In the genomic region with DNA sequence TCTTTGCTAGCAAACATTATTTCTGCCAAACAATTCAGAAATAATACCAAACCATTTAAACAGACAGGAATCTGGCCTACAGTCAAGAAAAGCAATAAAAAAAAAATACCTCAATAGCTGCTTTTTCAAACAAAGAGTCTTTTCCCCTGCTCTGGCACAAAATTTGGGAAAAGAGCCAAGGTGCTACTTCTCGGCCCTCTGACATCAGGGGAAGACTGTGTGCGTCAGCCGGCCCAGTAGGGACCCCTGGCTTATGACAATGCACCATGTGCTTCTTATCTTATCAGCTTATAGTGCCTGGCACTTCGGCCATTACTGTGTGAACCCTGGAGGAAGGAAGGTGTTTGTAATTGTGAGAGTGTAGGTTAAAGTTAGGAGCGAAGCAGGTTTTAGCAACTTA, we compare ENCODE assay signal across 1 cellular context.
TF ChIP-seq lines count a peak whose summit lies in the region.

No MANE protein-coding gene starts in this region.

TF ChIP-seq in A549, 52 proteins besides CTCF, POLR2A, EP300 and RAD21:
- TF ChIP-seq, protein P1, sequence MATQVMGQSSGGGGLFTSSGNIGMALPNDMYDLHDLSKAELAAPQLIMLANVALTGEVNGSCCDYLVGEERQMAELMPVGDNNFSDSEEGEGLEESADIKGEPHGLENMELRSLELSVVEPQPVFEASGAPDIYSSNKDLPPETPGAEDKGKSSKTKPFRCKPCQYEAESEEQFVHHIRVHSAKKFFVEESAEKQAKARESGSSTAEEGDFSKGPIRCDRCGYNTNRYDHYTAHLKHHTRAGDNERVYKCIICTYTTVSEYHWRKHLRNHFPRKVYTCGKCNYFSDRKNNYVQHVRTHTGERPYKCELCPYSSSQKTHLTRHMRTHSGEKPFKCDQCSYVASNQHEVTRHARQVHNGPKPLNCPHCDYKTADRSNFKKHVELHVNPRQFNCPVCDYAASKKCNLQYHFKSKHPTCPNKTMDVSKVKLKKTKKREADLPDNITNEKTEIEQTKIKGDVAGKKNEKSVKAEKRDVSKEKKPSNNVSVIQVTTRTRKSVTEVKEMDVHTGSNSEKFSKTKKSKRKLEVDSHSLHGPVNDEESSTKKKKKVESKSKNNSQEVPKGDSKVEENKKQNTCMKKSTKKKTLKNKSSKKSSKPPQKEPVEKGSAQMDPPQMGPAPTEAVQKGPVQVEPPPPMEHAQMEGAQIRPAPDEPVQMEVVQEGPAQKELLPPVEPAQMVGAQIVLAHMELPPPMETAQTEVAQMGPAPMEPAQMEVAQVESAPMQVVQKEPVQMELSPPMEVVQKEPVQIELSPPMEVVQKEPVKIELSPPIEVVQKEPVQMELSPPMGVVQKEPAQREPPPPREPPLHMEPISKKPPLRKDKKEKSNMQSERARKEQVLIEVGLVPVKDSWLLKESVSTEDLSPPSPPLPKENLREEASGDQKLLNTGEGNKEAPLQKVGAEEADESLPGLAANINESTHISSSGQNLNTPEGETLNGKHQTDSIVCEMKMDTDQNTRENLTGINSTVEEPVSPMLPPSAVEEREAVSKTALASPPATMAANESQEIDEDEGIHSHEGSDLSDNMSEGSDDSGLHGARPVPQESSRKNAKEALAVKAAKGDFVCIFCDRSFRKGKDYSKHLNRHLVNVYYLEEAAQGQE (IDR thresholded peaks at IDR 0.05): no peak
- TF ChIP-seq, protein P2, sequence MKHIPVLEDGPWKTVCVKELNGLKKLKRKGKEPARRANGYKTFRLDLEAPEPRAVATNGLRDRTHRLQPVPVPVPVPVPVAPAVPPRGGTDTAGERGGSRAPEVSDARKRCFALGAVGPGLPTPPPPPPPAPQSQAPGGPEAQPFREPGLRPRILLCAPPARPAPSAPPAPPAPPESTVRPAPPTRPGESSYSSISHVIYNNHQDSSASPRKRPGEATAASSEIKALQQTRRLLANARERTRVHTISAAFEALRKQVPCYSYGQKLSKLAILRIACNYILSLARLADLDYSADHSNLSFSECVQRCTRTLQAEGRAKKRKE (CRISPR knock-in tag; IDR thresholded peaks at IDR 0.05; ENCODE audit: low read depth): peak; percentile 72; the same call in 1 of the 2 replicates
- peak; percentile 24 for TF ChIP-seq MAFK (IDR thresholded peaks at IDR 0.05; ENCODE audit: partially characterized antibody)
- TF ChIP-seq JUNB (IDR thresholded peaks at IDR 0.05): peak; percentile 38; the same call in 1 of the 2 replicates
- TF ChIP-seq, protein P3, sequence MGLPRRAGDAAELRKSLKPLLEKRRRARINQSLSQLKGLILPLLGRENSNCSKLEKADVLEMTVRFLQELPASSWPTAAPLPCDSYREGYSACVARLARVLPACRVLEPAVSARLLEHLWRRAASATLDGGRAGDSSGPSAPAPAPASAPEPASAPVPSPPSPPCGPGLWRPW (IDR thresholded peaks at IDR 0.05): no peak
- TF ChIP-seq SREBF2 (IDR thresholded peaks at IDR 0.05): no peak
- TF ChIP-seq PHF8 (IDR thresholded peaks at IDR 0.05; ENCODE audit: borderline replicate concordance, low read depth): no peak
- no peak for TF ChIP-seq ZSCAN20 (CRISPR knock-in tag; IDR thresholded peaks at IDR 0.05)
- TF ChIP-seq MYC (IDR thresholded peaks at IDR 0.05; ENCODE audit: borderline replicate concordance, low read length): peak; percentile 67; the same call in 1 of the 2 replicates
- TF ChIP-seq GATA3 (IDR thresholded peaks at IDR 0.05; ENCODE audit: borderline replicate concordance): peak; percentile 89
- peak; percentile 14; the same call in 1 of the 2 replicates for TF ChIP-seq FOSL2 (IDR thresholded peaks at IDR 0.05)
- peak; percentile 56; the same call in 1 of the 2 replicates for TF ChIP-seq FOSL2 (CRISPR knock-in tag; IDR thresholded peaks at IDR 0.05)
- no peak for TF ChIP-seq RNF2 (IDR thresholded peaks at IDR 0.05; ENCODE audit: borderline replicate concordance, low read depth)
- peak; percentile 40; the same call in 1 of the 2 replicates for TF ChIP-seq HOXB13 (CRISPR knock-in tag; IDR thresholded peaks at IDR 0.05; ENCODE audit: low read depth)
- TF ChIP-seq, protein P4, sequence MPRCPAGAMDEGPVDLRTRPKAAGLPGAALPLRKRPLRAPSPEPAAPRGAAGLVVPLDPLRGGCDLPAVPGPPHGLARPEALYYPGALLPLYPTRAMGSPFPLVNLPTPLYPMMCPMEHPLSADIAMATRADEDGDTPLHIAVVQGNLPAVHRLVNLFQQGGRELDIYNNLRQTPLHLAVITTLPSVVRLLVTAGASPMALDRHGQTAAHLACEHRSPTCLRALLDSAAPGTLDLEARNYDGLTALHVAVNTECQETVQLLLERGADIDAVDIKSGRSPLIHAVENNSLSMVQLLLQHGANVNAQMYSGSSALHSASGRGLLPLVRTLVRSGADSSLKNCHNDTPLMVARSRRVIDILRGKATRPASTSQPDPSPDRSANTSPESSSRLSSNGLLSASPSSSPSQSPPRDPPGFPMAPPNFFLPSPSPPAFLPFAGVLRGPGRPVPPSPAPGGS (IDR thresholded peaks at IDR 0.05): 0 out of 3 replicates have a peak, but pooled peaks have one; percentile 25
- TF ChIP-seq, protein P5, sequence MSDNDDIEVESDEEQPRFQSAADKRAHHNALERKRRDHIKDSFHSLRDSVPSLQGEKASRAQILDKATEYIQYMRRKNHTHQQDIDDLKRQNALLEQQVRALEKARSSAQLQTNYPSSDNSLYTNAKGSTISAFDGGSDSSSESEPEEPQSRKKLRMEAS (IDR thresholded peaks at IDR 0.05): peak; percentile 77
- TF ChIP-seq JUN (IDR thresholded peaks at IDR 0.05): peak in 1 of 2 experiments; percentile 57; a peak in 1 of 5 replicates
- TF ChIP-seq CEBPB (IDR thresholded peaks at IDR 0.05): 0 out of 4 replicates have a peak, but pooled peaks of 1 of the 2 experiments have one; percentile 6
